23 cellular contexts compared by ENCODE assay signal in genomic region chr15:55654541-55654940, GRCh38.
A peak's percentile ranks its signal among the peaks of the same experiment; 100 is the strongest.
DNase-seq lines count a peak whose midpoint lies in the region; ATAC-seq, FAIRE-seq and TF ChIP-seq lines count a peak whose summit lies in the region.
"Had no signal": no experiment of that assay in that cellular context is flagged by ENCODE, and none has a peak within 500 bp of the region (broad histone marks: within the 10 kb centered on the region; RNA-seq: fewer than 3 reads in every experiment).

No MANE protein-coding gene starts in this region.

- CTCF ChIA-PET in A549 (lab: Yijun Ruan, JAX): interaction anchor here (1.0 to 1.4 kb wide), 4 partner anchors 9 to 263 kb away, joined by 3 to 4 read pairs (median 4); no protein-coding TSS in a partner anchor
- CTCF ChIA-PET in activated CD8-positive, alpha-beta T cell treated with anti-CD3 and anti-CD28 coated beads for 36 hours (lab: Charles Lee): interaction anchor here (0.9 kb wide), 1 partner anchor 192 kb away, joined by 4 read pairs; no protein-coding TSS in a partner anchor

- no peak overlapping the region for H3K27ac ChIP-seq in A549
- H3K27ac ChIP-seq in effector memory CD4-positive, alpha-beta T cell (ENCODE audit: insufficient read depth, low read length, poor library complexity, severe bottlenecking): no peak overlapping the region
- H3K27ac ChIP-seq: heart left ventricle, lower lobe of right lung had no signal

- intact Hi-C loops in activated T-helper 1 cell treated with anti-CD3 and anti-CD28 coated beads, Interleukin-12 subunit alpha, Interleukin-12 subunit beta, Interleukin-2, Interleukin-4 antibody, amounts not matched to agents 30 ng/mL and 10 ng/mL and 1 ng/mL, durations not matched to agents 14 hours and 24 hours and 36 hours (cut with micrococcal nuclease): loop anchor here (5.0 kb wide), 1 partner anchor 43 kb away; no protein-coding TSS in a partner anchor
- intact Hi-C loops in activated CD8-positive, alpha-beta T cell treated with anti-CD3 and anti-CD28 coated beads for 36 hours (cut with micrococcal nuclease): loop anchor here (5.0 kb wide), 1 partner anchor 398 kb away; no protein-coding TSS in a partner anchor

- no peaks in the 10 kb centered on the region for H3K9me3 Mint-ChIP-seq in activated T-helper 1 cell treated with anti-CD3 and anti-CD28 coated beads, Interleukin-12 subunit alpha, Interleukin-12 subunit beta, Interleukin-2, Interleukin-4 antibody, amounts not matched to agents 30 ng/mL and 10 ng/mL and 1 ng/mL, durations not matched to agents 14 hours and 24 hours and 36 hours
- no peaks in the 10 kb centered on the region for H3K9me3 Mint-ChIP-seq in activated CD8-positive, alpha-beta T cell treated with anti-CD3 and anti-CD28 coated beads for 36 hours
- H3K9me3 Mint-ChIP-seq: activated B cell treated with CpG ODN at 0.5 μM for 24 hours; activated naive CD8-positive, alpha-beta T cell treated with anti-CD3 and anti-CD28 coated beads, Interleukin-2, amount 10 ng/mL, durations not matched to agents 7 days and 5 days; CD4-positive, alpha-beta T cell; immature natural killer cell; naive B cell had no signal

- H3K4me1 ChIP-seq in A549: peaks cover 8% of the 10 kb centered on the region; the same call in 2 of the 3 replicates
- no peaks in the 10 kb centered on the region for H3K4me1 ChIP-seq in effector memory CD4-positive, alpha-beta T cell (ENCODE audit: control insufficient read depth, insufficient read depth, low read length, poor library complexity, severe bottlenecking)
- H3K4me1 ChIP-seq: heart left ventricle, lower lobe of right lung had no signal

- H3K4me3 Mint-ChIP-seq in activated T-helper 1 cell treated with anti-CD3 and anti-CD28 coated beads, Interleukin-12 subunit alpha, Interleukin-12 subunit beta, Interleukin-2, Interleukin-4 antibody, amounts not matched to agents 30 ng/mL and 10 ng/mL and 1 ng/mL, durations not matched to agents 14 hours and 24 hours and 36 hours: no peak overlapping the region
- H3K4me3 Mint-ChIP-seq in activated CD8-positive, alpha-beta T cell treated with anti-CD3 and anti-CD28 coated beads for 36 hours: no peak overlapping the region
- H3K4me3 Mint-ChIP-seq: activated B cell treated with CpG ODN at 0.5 μM for 24 hours; activated naive CD8-positive, alpha-beta T cell treated with anti-CD3 and anti-CD28 coated beads, Interleukin-2, amount 10 ng/mL, durations not matched to agents 7 days and 5 days; CD4-positive, alpha-beta T cell; immature natural killer cell; naive B cell had no signal

- DNase-seq in A549 (ENCODE audit: low read depth in 1 of 2, low spot score in 1 of 2) (peak in 1 of 2 experiments; percentile 11), MG63 (peak; percentile 29), cardiac fibroblast (ENCODE audit: low read depth in 2 of 2) (peak; percentile 9 to 60), fibroblast of the conjunctiva (ENCODE audit: low read depth) (peak; percentile 8)
- DNase-seq in activated T-helper 1 cell treated with anti-CD3 and anti-CD28 coated beads, Interleukin-12 subunit alpha, Interleukin-12 subunit beta, Interleukin-2, Interleukin-4 antibody, amounts not matched to agents 30 ng/mL and 10 ng/mL and 1 ng/mL, durations not matched to agents 14 hours and 24 hours and 36 hours (ENCODE audit: low spot score): no peak
- DNase-seq in effector memory CD4-positive, alpha-beta T cell: no peak
- no peak for DNase-seq in activated CD8-positive, alpha-beta T cell treated with anti-CD3 and anti-CD28 coated beads for 36 hours
- DNase-seq: ACHN; activated B cell treated with CpG ODN at 0.5 μM for 24 hours; activated naive CD8-positive, alpha-beta T cell treated with anti-CD3 and anti-CD28 coated beads, Interleukin-2, amount 10 ng/mL, durations not matched to agents 7 days and 5 days; CD4-positive, alpha-beta T cell; cerebellar nuclear complex; DMS79; heart left ventricle; immature natural killer cell; lower lobe of right lung; naive B cell; NCI-H2029; NCI-H510A; small intestine; stimulated activated CD4-positive, alpha-beta T cell treated with anti-CD3 and anti-CD28 coated beads, Interleukin-4, amount 100 ng/mL, for 24 hours; T-helper 2 cell had no signal

- TF ChIP-seq CTCF in A549 (IDR thresholded peaks at IDR 0.05): no peak
- no peak for TF ChIP-seq CTCF in cardiac fibroblast (IDR thresholded peaks at IDR 0.05; ENCODE audit: low read depth, low read length)
- TF ChIP-seq CTCF in activated CD8-positive, alpha-beta T cell treated with anti-CD3 and anti-CD28 coated beads for 36 hours (IDR thresholded peaks at IDR 0.05): no peak

- H3K27ac Mint-ChIP-seq in activated T-helper 1 cell treated with anti-CD3 and anti-CD28 coated beads, Interleukin-12 subunit alpha, Interleukin-12 subunit beta, Interleukin-2, Interleukin-4 antibody, amounts not matched to agents 30 ng/mL and 10 ng/mL and 1 ng/mL, durations not matched to agents 14 hours and 24 hours and 36 hours: no peak overlapping the region
- no peak overlapping the region for H3K27ac Mint-ChIP-seq in activated CD8-positive, alpha-beta T cell treated with anti-CD3 and anti-CD28 coated beads for 36 hours
- H3K27ac Mint-ChIP-seq: activated B cell treated with CpG ODN at 0.5 μM for 24 hours; activated naive CD8-positive, alpha-beta T cell treated with anti-CD3 and anti-CD28 coated beads, Interleukin-2, amount 10 ng/mL, durations not matched to agents 7 days and 5 days; CD4-positive, alpha-beta T cell; immature natural killer cell; naive B cell had no signal

- H3K36me3 Mint-ChIP-seq in activated T-helper 1 cell treated with anti-CD3 and anti-CD28 coated beads, Interleukin-12 subunit alpha, Interleukin-12 subunit beta, Interleukin-2, Interleukin-4 antibody, amounts not matched to agents 30 ng/mL and 10 ng/mL and 1 ng/mL, durations not matched to agents 14 hours and 24 hours and 36 hours (ENCODE audit: low read depth): no peaks in the 10 kb centered on the region
- H3K36me3 Mint-ChIP-seq in activated CD8-positive, alpha-beta T cell treated with anti-CD3 and anti-CD28 coated beads for 36 hours (ENCODE audit: low read depth): no peaks in the 10 kb centered on the region
- H3K36me3 Mint-ChIP-seq: activated naive CD8-positive, alpha-beta T cell treated with anti-CD3 and anti-CD28 coated beads, Interleukin-2, amount 10 ng/mL, durations not matched to agents 7 days and 5 days; immature natural killer cell; naive B cell had no signal

- no peaks in the 10 kb centered on the region for H3K27me3 ChIP-seq in MG63
- H3K27me3 ChIP-seq in effector memory CD4-positive, alpha-beta T cell (replicated peaks; ENCODE audit: control insufficient read depth, insufficient read depth, low read length, poor library complexity, severe bottlenecking): no peaks in the 10 kb centered on the region
- H3K27me3 ChIP-seq: heart left ventricle had no signal

- ATAC-seq in A549: peak in 1 of 2 experiments; percentile 66; a peak in 3 of 6 replicates
- no peak for ATAC-seq in GM19455 (IDR thresholded peaks at IDR 0.05; ENCODE audit: unreplicated experiment)
- no peak for ATAC-seq in activated CD8-positive, alpha-beta T cell treated with anti-CD3 and anti-CD28 coated beads for 36 hours
- ATAC-seq: heart left ventricle, lower lobe of right lung had no signal

- POLR2A ChIA-PET in A549 (lab: Yijun Ruan, JAX): no interaction called here
- POLR2A ChIA-PET in activated CD8-positive, alpha-beta T cell treated with anti-CD3 and anti-CD28 coated beads for 36 hours (lab: Charles Lee): no interaction called here

- H3K4me1 Mint-ChIP-seq in activated T-helper 1 cell treated with anti-CD3 and anti-CD28 coated beads, Interleukin-12 subunit alpha, Interleukin-12 subunit beta, Interleukin-2, Interleukin-4 antibody, amounts not matched to agents 30 ng/mL and 10 ng/mL and 1 ng/mL, durations not matched to agents 14 hours and 24 hours and 36 hours (ENCODE audit: low read depth): no peaks in the 10 kb centered on the region
- H3K4me1 Mint-ChIP-seq in activated CD8-positive, alpha-beta T cell treated with anti-CD3 and anti-CD28 coated beads for 36 hours (ENCODE audit: low read depth): no peaks in the 10 kb centered on the region
- H3K4me1 Mint-ChIP-seq: activated B cell treated with CpG ODN at 0.5 μM for 24 hours; activated naive CD8-positive, alpha-beta T cell treated with anti-CD3 and anti-CD28 coated beads, Interleukin-2, amount 10 ng/mL, durations not matched to agents 7 days and 5 days; immature natural killer cell; naive B cell had no signal

- TF ChIP-seq POLR2A in A549 (IDR thresholded peaks at IDR 0.05; ENCODE audit: low read length): no peak

- WGBS in A549 (ENCODE audit: missing lambda C conversion rate): 25% methylated on average over 4 of the region's 4 CpGs

- H3K4me2 ChIP-seq in A549: no peak overlapping the region

- H3K27me3 Mint-ChIP-seq in activated T-helper 1 cell treated with anti-CD3 and anti-CD28 coated beads, Interleukin-12 subunit alpha, Interleukin-12 subunit beta, Interleukin-2, Interleukin-4 antibody, amounts not matched to agents 30 ng/mL and 10 ng/mL and 1 ng/mL, durations not matched to agents 14 hours and 24 hours and 36 hours (ENCODE audit: insufficient read depth): peaks cover 5% of the 10 kb centered on the region
- peaks cover 5% of the 10 kb centered on the region for H3K27me3 Mint-ChIP-seq in activated CD8-positive, alpha-beta T cell treated with anti-CD3 and anti-CD28 coated beads for 36 hours
- H3K27me3 Mint-ChIP-seq: activated B cell treated with CpG ODN at 0.5 μM for 24 hours; CD4-positive, alpha-beta T cell; naive B cell had no signal

- no peaks in the 10 kb centered on the region for H3K9me3 ChIP-seq in A549
- H3K9me3 ChIP-seq in MG63: no peaks in the 10 kb centered on the region
- no peaks in the 10 kb centered on the region for H3K9me3 ChIP-seq in effector memory CD4-positive, alpha-beta T cell (ENCODE audit: control insufficient read depth, low read length)
- H3K9me3 ChIP-seq: heart left ventricle, lower lobe of right lung had no signal

- no peaks in the 10 kb centered on the region for H3K36me3 ChIP-seq in MG63
- H3K36me3 ChIP-seq in effector memory CD4-positive, alpha-beta T cell (ENCODE audit: control insufficient read depth, insufficient read depth, low read length): no peaks in the 10 kb centered on the region
- H3K36me3 ChIP-seq: heart left ventricle, lower lobe of right lung had no signal

- no peak for TF ChIP-seq RAD21 in A549 (conservative IDR thresholded peaks at IDR 0.05 in 1 of 2, IDR thresholded peaks at IDR 0.05 in 1 of 2)

- H3K4me3 ChIP-seq in A549 (no peak overlapping the region), MG63 (no peak overlapping the region), cardiac fibroblast (replicated peaks in 1 of 2; ENCODE audit: low read depth in 2 of 2, low read length in 2 of 2) (no peak overlapping the region)
- H3K4me3 ChIP-seq in effector memory CD4-positive, alpha-beta T cell (ENCODE audit: insufficient read depth, low read depth, low read length, poor library complexity, severe bottlenecking): no peak overlapping the region
- H3K4me3 ChIP-seq: heart left ventricle, lower lobe of right lung had no signal

- no peak for TF ChIP-seq EP300 in A549 (IDR thresholded peaks at IDR 0.05)

- FAIRE-seq in A549 (lab: Jason Lieb, UNC): peak; percentile 73
- FAIRE-seq: small intestine had no signal

TF ChIP-seq in A549, 52 proteins besides CTCF, POLR2A, EP300 and RAD21 (continues in another document):
- TF ChIP-seq CHD2 (IDR thresholded peaks at IDR 0.05; ENCODE audit: low read length, partially characterized antibody): no peak
- no peak for TF ChIP-seq FOXS1 (CRISPR knock-in tag; IDR thresholded peaks at IDR 0.05)
- no peak for TF ChIP-seq RFX5 (IDR thresholded peaks at IDR 0.05)
- TF ChIP-seq ZFP36 (IDR thresholded peaks at IDR 0.05; ENCODE audit: borderline replicate concordance, partially characterized antibody): no peak

Comparison
In these comparisons a context has a peak if more than half of its experiments do, and no peak if none do; other contexts are left out.
1. DNase-seq: peak in MG63 (single experiment), cardiac fibroblast (2 of 2) and fibroblast of the conjunctiva (single experiment); none in activated T-helper 1 cell treated with anti-CD3 and anti-CD28 coated beads, Interleukin-12 subunit alpha, Interleukin-12 subunit beta, Interleukin-2, Interleukin-4 antibody, amounts not matched to agents 30 ng/mL and 10 ng/mL and 1 ng/mL, durations not matched to agents 14 hours and 24 hours and 36 hours (single experiment), effector memory CD4-positive, alpha-beta T cell (0 of 3) and activated CD8-positive, alpha-beta T cell treated with anti-CD3 and anti-CD28 coated beads for 36 hours (single experiment).